Comparison of ENCODE assay signal across 16 cellular contexts in genomic region chr20:2659547-2659946, GRCh38. TPM values are rescaled to one million over a fixed set of nuclear protein-coding genes. Genes with fewer than 3 reads are reported as not detected.
DNase-seq lines count a peak whose midpoint lies in the region; ATAC-seq, FAIRE-seq and TF ChIP-seq lines count a peak whose summit lies in the region.
"Had no signal": no experiment of that assay in that cellular context is flagged by ENCODE, and none has a peak within 500 bp of the region (broad histone marks: within the 10 kb centered on the region; RNA-seq: fewer than 3 reads in every experiment).

No MANE protein-coding gene starts in this region.

- H3K27ac ChIP-seq in HEK293 (ENCODE audit: extremely low read depth, low read depth, low read length), result no peak overlapping the region
- no peak overlapping the region for H3K27ac ChIP-seq in K562 (ENCODE audit: extremely low read depth, low read depth, low read length)
- H3K27ac ChIP-seq: SJSA1 had no signal

- H3K36me3 ChIP-seq in HEK293 (ENCODE audit: control insufficient read depth in 2 of 2, insufficient read depth in 1 of 2, low read length in 2 of 2), result peaks cover 49 to 89% of the 10 kb centered on the region in 2 experiments
- peaks cover 83% of the 10 kb centered on the region for H3K36me3 ChIP-seq in K562 (ENCODE audit: control insufficient read depth, insufficient read depth, low read length)

- peak overlapping the region; percentile 22 for H3K27ac Mint-ChIP-seq in activated naive CD8-positive, alpha-beta T cell
- no peak overlapping the region for H3K27ac Mint-ChIP-seq in activated naive CD8-positive, alpha-beta T cell treated with anti-CD3 and anti-CD28 coated beads for 36 hours
- H3K27ac Mint-ChIP-seq in stimulated activated effector memory CD8-positive, alpha-beta T cell treated with anti-CD3 and anti-CD28 coated beads, Interleukin-12 subunit alpha, Interleukin-12 subunit beta, amount 100 ng/mL, for 72 hours, result peak overlapping the region; percentile 40
- H3K27ac Mint-ChIP-seq: B cell; CD4-positive, CD25-positive, alpha-beta regulatory T cell had no signal

- POLR2A ChIA-PET in HEK293 (lab: Yijun Ruan, JAX), result interaction anchor here (0.6 kb wide), 1 partner anchor 136 kb away, joined by 5 read pairs; no protein-coding TSS in a partner anchor
- POLR2A ChIA-PET in K562 (lab: Yijun Ruan, JAX), result interaction anchor here (1.3 kb wide), 1 partner anchor 22 kb away, joined by 3 read pairs; no protein-coding TSS in a partner anchor

- no peak for TF ChIP-seq EP300 in K562 (IDR thresholded peaks at IDR 0.05; ENCODE audit: low read length)

- no peak for ATAC-seq in K562
- no peak for ATAC-seq in stimulated activated effector memory CD8-positive, alpha-beta T cell treated with anti-CD3 and anti-CD28 coated beads, Interleukin-12 subunit alpha, Interleukin-12 subunit beta, amount 100 ng/mL, for 72 hours

- DNase-seq in activated naive CD8-positive, alpha-beta T cell treated with anti-CD3 and anti-CD28 coated beads for 36 hours, result no peak
- DNase-seq in K562 (ENCODE audit: extremely low read depth in 1 of 4, low spot score in 3 of 4) (no peak), KG1 (lab: John Stamatoyannopoulos, UW) (no peak), SKM-1 (lab: John Stamatoyannopoulos, UW; ENCODE audit: unreplicated experiment) (no peak)
- no peak for DNase-seq in stimulated activated effector memory CD8-positive, alpha-beta T cell treated with anti-CD3 and anti-CD28 coated beads, Interleukin-12 subunit alpha, Interleukin-12 subunit beta, amount 100 ng/mL, for 72 hours (ENCODE audit: low spot score in 2 of 2)
- DNase-seq: CD4-positive, CD25-positive, alpha-beta regulatory T cell; DMS79 treated with DMSO at 0.1 percent for 48 hours; NCI-H1436 treated with DMSO at 0.1 percent for 48 hours; NCI-H2029 treated with DMSO at 0.1 percent for 48 hours; NCI-H510A; NCI-H774 had no signal

- H3K4me2 ChIP-seq in K562 (ENCODE audit: insufficient read depth, low read length), result no peak overlapping the region

- TF ChIP-seq CTCF in HEK293 (tag by site-specific recombination; IDR thresholded peaks at IDR 0.05) (no peak), K562 (IDR thresholded peaks at IDR 0.05 in 2 of 3, conservative IDR thresholded peaks at IDR 0.05 in 1 of 3; ENCODE audit: insufficient read depth in 2 of 3, low read depth in 1 of 3, low read length in 3 of 3) (no peak)

- H3K9ac ChIP-seq in K562 (ENCODE audit: insufficient read depth in 1 of 2, low read depth in 2 of 2, low read length in 2 of 2), result no peak overlapping the region

- H3K4me3 ChIP-seq in HEK293 (ENCODE audit: low read depth, low read length) (no peak overlapping the region), K562 (no peak overlapping the region)
- H3K4me3 ChIP-seq: SJSA1 had no signal

- H3K9me3 ChIP-seq in HEK293 (ENCODE audit: control insufficient read depth, insufficient read depth, low read depth, low read length) (no peaks in the 10 kb centered on the region), K562 (replicated peaks; ENCODE audit: control insufficient read depth, insufficient read depth, low read depth, low read length) (no peaks in the 10 kb centered on the region)
- H3K9me3 ChIP-seq: SJSA1 had no signal

- no peak for FAIRE-seq in K562 (lab: Jason Lieb, UNC)

- peaks cover 30% of the 10 kb centered on the region for H4K20me1 ChIP-seq in K562 (replicated peaks; ENCODE audit: control insufficient read depth, insufficient read depth, low read length)

- H3K4me1 ChIP-seq in HEK293 (ENCODE audit: control insufficient read depth, insufficient read depth, low read length), result peaks cover 6% of the 10 kb centered on the region
- H3K4me1 ChIP-seq in K562 (replicated peaks in 1 of 2; ENCODE audit: control insufficient read depth in 2 of 2, insufficient read depth in 2 of 2, low read length in 2 of 2), result peaks cover 10 to 15% of the 10 kb centered on the region in 2 experiments; a peak in 4 of 5 replicates

- BruUV-seq in K562 (replicated peaks; lab: Mats Ljungman, UMichigan), result no TSS peak

- intact Hi-C loops in K562 (cut with micrococcal nuclease), result no loop called here

- H3K4me1 Mint-ChIP-seq in activated naive CD8-positive, alpha-beta T cell (ENCODE audit: low read depth), result peaks cover 56% of the 10 kb centered on the region
- peaks cover 43% of the 10 kb centered on the region for H3K4me1 Mint-ChIP-seq in activated naive CD8-positive, alpha-beta T cell treated with anti-CD3 and anti-CD28 coated beads for 36 hours
- H3K4me1 Mint-ChIP-seq in stimulated activated effector memory CD8-positive, alpha-beta T cell treated with anti-CD3 and anti-CD28 coated beads, Interleukin-12 subunit alpha, Interleukin-12 subunit beta, amount 100 ng/mL, for 72 hours, result peaks cover 66% of the 10 kb centered on the region

- H3K4me3 Mint-ChIP-seq in activated naive CD8-positive, alpha-beta T cell, result no peak overlapping the region
- no peak overlapping the region for H3K4me3 Mint-ChIP-seq in activated naive CD8-positive, alpha-beta T cell treated with anti-CD3 and anti-CD28 coated beads for 36 hours
- no peak overlapping the region for H3K4me3 Mint-ChIP-seq in stimulated activated effector memory CD8-positive, alpha-beta T cell treated with anti-CD3 and anti-CD28 coated beads, Interleukin-12 subunit alpha, Interleukin-12 subunit beta, amount 100 ng/mL, for 72 hours
- H3K4me3 Mint-ChIP-seq: B cell had no signal

- CTCF ChIA-PET in HEK293 (lab: Yijun Ruan, JAX), result no interaction called here
- CTCF ChIA-PET in K562 (lab: Yijun Ruan, JAX; ENCODE audit: low intra/inter-chr PET ratio), result no interaction called here

- peaks cover 25% of the 10 kb centered on the region for H3K36me3 Mint-ChIP-seq in activated naive CD8-positive, alpha-beta T cell
- peaks cover 54% of the 10 kb centered on the region for H3K36me3 Mint-ChIP-seq in activated naive CD8-positive, alpha-beta T cell treated with anti-CD3 and anti-CD28 coated beads for 36 hours
- peaks cover 94% of the 10 kb centered on the region for H3K36me3 Mint-ChIP-seq in stimulated activated effector memory CD8-positive, alpha-beta T cell treated with anti-CD3 and anti-CD28 coated beads, Interleukin-12 subunit alpha, Interleukin-12 subunit beta, amount 100 ng/mL, for 72 hours

- no peaks in the 10 kb centered on the region for H3K27me3 ChIP-seq in K562 (ENCODE audit: control insufficient read depth in 2 of 2, insufficient read depth in 2 of 2, low read length in 2 of 2)
- H3K27me3 ChIP-seq: SJSA1 had no signal

- no peak for TF ChIP-seq RAD21 in K562 (CRISPR knock-in tag; conservative IDR thresholded peaks at IDR 0.05 in 1 of 2, IDR thresholded peaks at IDR 0.05 in 1 of 2)

- no peak for TF ChIP-seq POLR2A in K562 (conservative IDR thresholded peaks at IDR 0.05)

- in situ Hi-C loops in K562 (cut with MboI), result no loop called here

- no peaks in the 10 kb centered on the region for H3K27me3 Mint-ChIP-seq in activated naive CD8-positive, alpha-beta T cell
- peaks cover 1% of the 10 kb centered on the region for H3K27me3 Mint-ChIP-seq in activated naive CD8-positive, alpha-beta T cell treated with anti-CD3 and anti-CD28 coated beads for 36 hours
- H3K27me3 Mint-ChIP-seq: B cell had no signal

- 76% methylated on average over 8 of the region's 10 CpGs for WGBS in K562 (ENCODE audit: insufficient coverage, low coverage, missing lambda C conversion rate)

- no peak overlapping the region for H2AFZ ChIP-seq in K562 (ENCODE audit: low read depth, low read length)

- H3K9me1 ChIP-seq in K562 (ENCODE audit: control insufficient read depth, insufficient read depth, low read length), result peaks cover 7% of the 10 kb centered on the region

- peaks cover 42% of the 10 kb centered on the region for H3K79me2 ChIP-seq in K562 (ENCODE audit: control insufficient read depth, insufficient read depth, low read length)

- H3K9me3 Mint-ChIP-seq in activated naive CD8-positive, alpha-beta T cell (ENCODE audit: low read depth), result no peaks in the 10 kb centered on the region
- H3K9me3 Mint-ChIP-seq in activated naive CD8-positive, alpha-beta T cell treated with anti-CD3 and anti-CD28 coated beads for 36 hours, result no peaks in the 10 kb centered on the region
- no peaks in the 10 kb centered on the region for H3K9me3 Mint-ChIP-seq in stimulated activated effector memory CD8-positive, alpha-beta T cell treated with anti-CD3 and anti-CD28 coated beads, Interleukin-12 subunit alpha, Interleukin-12 subunit beta, amount 100 ng/mL, for 72 hours

RNA-seq across cellular contexts. Expression of gene IDH3B, which starts 4.5 kb away (rescaled TPM):
- 100 to 1,000 TPM; 143 to 147 TPM for total RNA-seq in activated naive CD8-positive, alpha-beta T cell treated with anti-CD3 and anti-CD28 coated beads for 36 hours
- total RNA-seq in K562 (2011; cell fraction: chromatin; rRNA removed; ENCODE audit: low replicate concordance), result 210 and 456 TPM in 2 replicates
- 264 and 268 TPM in 2 replicates for total RNA-seq in K562 (2011; cell fraction: nucleolus; rRNA removed)
- 232 and 256 TPM in 2 replicates for total RNA-seq in K562 (2011; cell fraction: nucleoplasm; rRNA removed)
- 168 and 199 TPM in 2 replicates for total RNA-seq in K562 (2014; rRNA removed)
- 122 and 130 TPM in 2 replicates for total RNA-seq in K562 (2014; rRNA removed; fragmentation: Illumina TruSeq; extraction: Trizol)
- 130 and 133 TPM in 2 replicates for total RNA-seq in K562 (2015; rRNA removed; fragmentation: Illumina TruSeq; extraction: Trizol)
- 148 and 157 TPM in 2 replicates for total RNA-seq in K562 (2021)
- polyA plus RNA-seq in K562 (2011; rRNA removed), result 224 and 343 TPM in 2 replicates
- polyA plus RNA-seq in K562 (2011; cell fraction: cytosol; rRNA removed), result 241 and 417 TPM in 2 replicates
- polyA plus RNA-seq in K562 (2011; cell fraction: nucleus; rRNA removed), result 535 and 1,075 TPM in 2 replicates
- polyA plus RNA-seq in K562 (2012), result 97.1 and 153 TPM in 2 replicates
- polyA plus RNA-seq in K562 (2014; fragmentation: Illumina TruSeq; extraction: Trizol), result 151 and 155 TPM in 2 replicates
- 10 to 100 TPM; 91.7 to 92.3 TPM for polyA plus RNA-seq in K562 (2014; fragmentation: Nextera tagmentation; extraction: Ambion mirVana)
- polyA plus RNA-seq in K562 (2014; rRNA removed), result 196 and 222 TPM in 2 replicates
- 242 and 358 TPM in 2 replicates for polyA minus RNA-seq in K562 (2011; rRNA and poly(A)+ RNA removed)
- 91.2 and 115 TPM in 2 replicates for polyA minus RNA-seq in K562 (2011; cell fraction: cytosol; rRNA and poly(A)+ RNA removed)
- polyA minus RNA-seq in K562 (2011; cell fraction: nucleus; rRNA and poly(A)+ RNA removed), result 85.5 and 190 TPM in 2 replicates

RNA-seq across cellular contexts. Expression of gene NOP56, which starts 7.1 kb away (rescaled TPM):
- total RNA-seq in activated naive CD8-positive, alpha-beta T cell treated with anti-CD3 and anti-CD28 coated beads for 36 hours, result 100 to 1,000 TPM; 937 to 970 TPM
- total RNA-seq in K562 (2011; cell fraction: chromatin; rRNA removed; ENCODE audit: low replicate concordance), result 996 and 1,662 TPM in 2 replicates
- 1,111 and 1,184 TPM in 2 replicates for total RNA-seq in K562 (2011; cell fraction: nucleolus; rRNA removed)
- 825 and 908 TPM in 2 replicates for total RNA-seq in K562 (2011; cell fraction: nucleoplasm; rRNA removed)
- total RNA-seq in K562 (2014; rRNA removed) (528 and 570 TPM in 2 replicates), K562 (2014; rRNA removed; fragmentation: Illumina TruSeq; extraction: Trizol) (581 and 590 TPM in 2 replicates), K562 (2015; rRNA removed; fragmentation: Illumina TruSeq; extraction: Trizol) (631 and 697 TPM in 2 replicates), K562 (2021) (393 and 397 TPM in 2 replicates)
- polyA plus RNA-seq in K562 (2011; rRNA removed) (376 and 404 TPM in 2 replicates), K562 (2014; fragmentation: Illumina TruSeq; extraction: Trizol) (441 and 482 TPM in 2 replicates), K562 (2014; fragmentation: Nextera tagmentation; extraction: Ambion mirVana) (100 to 1,000 TPM; 295 to 439 TPM), K562 (2014; rRNA removed) (427 and 428 TPM in 2 replicates)
- 226 and 291 TPM in 2 replicates for polyA plus RNA-seq in K562 (2011; cell fraction: cytosol; rRNA removed)
- polyA plus RNA-seq in K562 (2011; cell fraction: nucleus; rRNA removed), result 1,530 and 1,680 TPM in 2 replicates
- 190 and 399 TPM in 2 replicates for polyA plus RNA-seq in K562 (2012)
- polyA minus RNA-seq in K562 (2011; rRNA and poly(A)+ RNA removed), result 583 and 607 TPM in 2 replicates
- 235 and 353 TPM in 2 replicates for polyA minus RNA-seq in K562 (2011; cell fraction: cytosol; rRNA and poly(A)+ RNA removed)
- 490 and 782 TPM in 2 replicates for polyA minus RNA-seq in K562 (2011; cell fraction: nucleus; rRNA and poly(A)+ RNA removed)

RNA-seq across cellular contexts. Expression of gene EBF4, which starts 33.0 kb away (rescaled TPM):
- total RNA-seq in activated naive CD8-positive, alpha-beta T cell treated with anti-CD3 and anti-CD28 coated beads for 36 hours, result under 1 TPM; 0.66 to 0.98 TPM
- 0.25 and 0.62 TPM in 2 replicates for total RNA-seq in K562 (2011; cell fraction: chromatin; rRNA removed; ENCODE audit: low replicate concordance)
- total RNA-seq in K562 (2011; cell fraction: nucleolus; rRNA removed), result 0.17 and 0.39 TPM in 2 replicates
- total RNA-seq in K562 (2011; cell fraction: nucleoplasm; rRNA removed), result not detected in 2 replicates
- total RNA-seq in K562 (2014; rRNA removed) (0.09 TPM in 1 of 2 replicates, not detected in the other), K562 (2014; rRNA removed; fragmentation: Illumina TruSeq; extraction: Trizol) (not detected in 2 replicates), K562 (2015; rRNA removed; fragmentation: Illumina TruSeq; extraction: Trizol) (not detected in 2 replicates), K562 (2021) (not detected in 2 replicates)
- polyA plus RNA-seq in K562 (2011; rRNA removed) (0.04 TPM in 1 of 2 replicates, not detected in the other), K562 (2014; fragmentation: Illumina TruSeq; extraction: Trizol) (not detected in 2 replicates), K562 (2014; fragmentation: Nextera tagmentation; extraction: Ambion mirVana) (not detected), K562 (2014; rRNA removed) (not detected in 2 replicates)
- 0.03 and 0.16 TPM in 2 replicates for polyA plus RNA-seq in K562 (2011; cell fraction: cytosol; rRNA removed)
- polyA plus RNA-seq in K562 (2011; cell fraction: nucleus; rRNA removed), result 0.21 and 0.34 TPM in 2 replicates
- 0.32 TPM in 1 of 2 replicates, not detected in the other for polyA plus RNA-seq in K562 (2012)
- polyA minus RNA-seq in K562 (2011; rRNA and poly(A)+ RNA removed), result not detected in 2 replicates
- polyA minus RNA-seq in K562 (2011; cell fraction: cytosol; rRNA and poly(A)+ RNA removed), result not detected in 2 replicates
- 0.22 TPM in 1 of 2 replicates, not detected in the other for polyA minus RNA-seq in K562 (2011; cell fraction: nucleus; rRNA and poly(A)+ RNA removed)
- total RNA-seq: G401 had no signal
